In the genomic region with DNA sequence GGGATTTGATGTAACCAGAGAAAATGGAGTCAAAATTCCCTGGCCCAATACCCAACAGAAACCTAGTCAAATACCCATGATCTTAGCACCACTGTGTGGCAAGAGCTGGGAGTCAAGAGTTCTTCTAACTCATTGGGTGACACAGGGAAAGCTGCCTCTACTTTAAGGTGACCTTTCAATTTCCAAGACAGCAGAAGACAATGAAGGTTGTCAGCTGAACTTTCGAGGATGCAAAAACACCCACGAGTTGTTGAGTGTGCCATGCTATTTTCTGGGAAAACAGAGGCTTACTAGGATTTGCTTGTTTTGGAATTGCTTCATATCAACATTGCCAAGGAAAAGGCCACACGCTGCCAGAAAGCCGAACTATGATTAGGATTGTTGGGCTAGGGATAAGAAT, we compare ENCODE assay signal across 15 cellular contexts.
DNase-seq lines count a peak whose midpoint lies in the region; ATAC-seq and TF ChIP-seq lines count a peak whose summit lies in the region.
"Had no signal": no experiment of that assay in that cellular context is flagged by ENCODE, and none has a peak within 500 bp of the region (broad histone marks: within the 10 kb centered on the region; RNA-seq: fewer than 3 reads in every experiment).

No MANE protein-coding gene starts in this region.

- intact Hi-C loops in dorsolateral prefrontal cortex (cut with DNase I) (loop anchor here (2.0 to 5.0 kb wide), 2 partner anchors 45 to 112 kb away; no protein-coding TSS in a partner anchor), tibial artery (cut with DNase I; ENCODE audit: low total_unique reads) (no loop called here)

- H2AFZ ChIP-seq in SK-N-SH (ENCODE audit: low read depth), result no peak overlapping the region

- H3K4me1 Mint-ChIP-seq in activated CD4-positive, alpha-beta memory T cell treated with anti-CD3 and anti-CD28 coated beads, Interleukin-2, amount 10 ng/mL, durations not matched to agents 7 days and 5 days, result no peaks in the 10 kb centered on the region

- CTCF ChIA-PET in SK-N-SH (lab: Yijun Ruan, JAX), result interaction anchor here (1.0 to 2.2 kb wide), 2 partner anchors 30 to 112 kb away, joined by 4 to 11 read pairs; no protein-coding TSS in a partner anchor
- CTCF ChIA-PET in activated CD4-positive, alpha-beta memory T cell treated with anti-CD3 and anti-CD28 coated beads, Interleukin-2, amount 10 ng/mL, durations not matched to agents 7 days and 5 days (lab: Charles Lee), result no interaction called here

- no peaks in the 10 kb centered on the region for H4K20me1 ChIP-seq in SK-N-SH (ENCODE audit: insufficient read depth)

- TF ChIP-seq CTCF in SK-N-SH (IDR thresholded peaks at IDR 0.05) (no peak), dorsolateral prefrontal cortex (IDR thresholded peaks at IDR 0.05 in 54 of 56, conservative IDR thresholded peaks at IDR 0.05 in 2 of 56; ENCODE audit: low read depth in 1 of 56, partially characterized antibody in 56 of 56) (peak in 53 of 56 donors; percentile 22 to 75 (median 49)), tibial artery (IDR thresholded peaks at IDR 0.05) (no peak), foreskin fibroblast (IDR thresholded peaks at IDR 0.05; ENCODE audit: low read depth, low read length) (no peak)

- no peak overlapping the region for H3K27ac Mint-ChIP-seq in activated CD4-positive, alpha-beta memory T cell treated with anti-CD3 and anti-CD28 coated beads, Interleukin-2, amount 10 ng/mL, durations not matched to agents 7 days and 5 days
- H3K27ac Mint-ChIP-seq: nephron had no signal

- no peaks in the 10 kb centered on the region for H3K79me2 ChIP-seq in SK-N-SH (ENCODE audit: insufficient read depth)

- H3K4me1 ChIP-seq in SK-N-SH (ENCODE audit: control insufficient read depth in 1 of 2, insufficient read depth in 2 of 2, low read depth in 1 of 2, low read length in 1 of 2), result peaks cover 0 to 4% of the 10 kb centered on the region in 2 experiments; a peak in 1 of 4 replicates
- peaks cover 0 to 18% (median 13%) of the 10 kb centered on the region in 4 donors for H3K4me1 ChIP-seq in tibial artery

- H3K9ac ChIP-seq in SK-N-SH, result no peak overlapping the region

- no peak overlapping the region for H3K4me3 ChIP-seq in SK-N-SH (ENCODE audit: low read depth in 2 of 2, low read length in 1 of 2)
- no peak overlapping the region for H3K4me3 ChIP-seq in dorsolateral prefrontal cortex
- H3K4me3 ChIP-seq in tibial artery, result no peak overlapping the region
- H3K4me3 ChIP-seq in foreskin fibroblast (ENCODE audit: low read depth in 1 of 2, low read length in 2 of 2), result no peak overlapping the region
- H3K4me3 ChIP-seq: spleen had no signal

- H3K4me3 Mint-ChIP-seq in activated CD4-positive, alpha-beta memory T cell treated with anti-CD3 and anti-CD28 coated beads, Interleukin-2, amount 10 ng/mL, durations not matched to agents 7 days and 5 days, result no peak overlapping the region
- H3K4me3 Mint-ChIP-seq: nephron had no signal

- POLR2A ChIA-PET in SK-N-SH (lab: Yijun Ruan, JAX), result no interaction called here
- POLR2A ChIA-PET in activated CD4-positive, alpha-beta memory T cell treated with anti-CD3 and anti-CD28 coated beads, Interleukin-2, amount 10 ng/mL, durations not matched to agents 7 days and 5 days (lab: Charles Lee), result no interaction called here

- peak; percentile 22; the same call in 1 of the 2 replicates for TF ChIP-seq RAD21 in SK-N-SH (IDR thresholded peaks at IDR 0.05; ENCODE audit: low read length)

- H3K27me3 ChIP-seq in SK-N-SH (ENCODE audit: insufficient read depth) (no peaks in the 10 kb centered on the region), dorsolateral prefrontal cortex (no peaks in the 10 kb centered on the region), tibial artery (peaks cover 0 to 19% of the 10 kb centered on the region in 2 donors)

- peaks cover 3% of the 10 kb centered on the region for H3K27me3 Mint-ChIP-seq in activated CD4-positive, alpha-beta memory T cell treated with anti-CD3 and anti-CD28 coated beads, Interleukin-2, amount 10 ng/mL, durations not matched to agents 7 days and 5 days

- no peak for TF ChIP-seq EP300 in SK-N-SH (IDR thresholded peaks at IDR 0.05; ENCODE audit: borderline replicate concordance in 1 of 2, low read depth in 1 of 2, low read length in 1 of 2)

- no peaks in the 10 kb centered on the region for H3K9me3 Mint-ChIP-seq in activated CD4-positive, alpha-beta memory T cell treated with anti-CD3 and anti-CD28 coated beads, Interleukin-2, amount 10 ng/mL, durations not matched to agents 7 days and 5 days
- H3K9me3 Mint-ChIP-seq: nephron had no signal

- ATAC-seq in SK-N-SH treated with all-trans-retinoic acid at 6 μM for 48 hours (no peak), left lobe of liver (peak; percentile 98)
- ATAC-seq: Panc1 had no signal

- H3K36me3 ChIP-seq in SK-N-SH (replicated peaks in 1 of 2; ENCODE audit: control insufficient read depth in 1 of 2, insufficient read depth in 2 of 2, low read length in 1 of 2) (no peaks in the 10 kb centered on the region), tibial artery (no peaks in the 10 kb centered on the region)
- H3K36me3 ChIP-seq: spleen had no signal

- no peaks in the 10 kb centered on the region for H3K9me3 ChIP-seq in SK-N-SH
- no peaks in the 10 kb centered on the region for H3K9me3 ChIP-seq in tibial artery
- H3K9me3 ChIP-seq: spleen had no signal

- H3K4me2 ChIP-seq in SK-N-SH, result no peak overlapping the region

- DNase-seq in SK-N-SH (no peak), dorsolateral prefrontal cortex (peak in 1 of 10 donors; percentile 48), left lobe of liver (ENCODE audit: low spot score) (peak; percentile 65), tibial artery (peak; percentile 47 to 66), foreskin fibroblast (no peak), cortex of kidney (lab: John Stamatoyannopoulos, UW) (no peak)
- DNase-seq in activated CD4-positive, alpha-beta memory T cell treated with anti-CD3 and anti-CD28 coated beads, Interleukin-2, amount 10 ng/mL, durations not matched to agents 7 days and 5 days, result no peak
- DNase-seq: amniotic stem cell, DMS153, H7, NCI-H2107, spleen had no signal

- no peaks in the 10 kb centered on the region for H3K36me3 Mint-ChIP-seq in activated CD4-positive, alpha-beta memory T cell treated with anti-CD3 and anti-CD28 coated beads, Interleukin-2, amount 10 ng/mL, durations not matched to agents 7 days and 5 days (ENCODE audit: low read depth)

- 20% methylated on average over 4 of the region's 4 CpGs for WGBS in SK-N-SH (ENCODE audit: low lambda C conversion rate)

- H3K9me2 ChIP-seq in SK-N-SH, result no peaks in the 10 kb centered on the region

- H3K27ac ChIP-seq in SK-N-SH (ENCODE audit: low read depth in 2 of 2, low read length in 1 of 2) (no peak overlapping the region), dorsolateral prefrontal cortex (peak overlapping the region in 9 of 59 donors; percentile 3 to 51 (median 27)), tibial artery (no peak overlapping the region)
- H3K27ac ChIP-seq: spleen had no signal

- H3F3A ChIP-seq in SK-N-SH (replicated peaks; ENCODE audit: insufficient read depth), result no peaks in the 10 kb centered on the region

TF ChIP-seq in SK-N-SH, 30 proteins besides CTCF, POLR2A, EP300 and RAD21:
- TF ChIP-seq CHD2 (IDR thresholded peaks at IDR 0.05; ENCODE audit: low read length, partially characterized antibody) (no peak), SIN3A (IDR thresholded peaks at IDR 0.05; ENCODE audit: borderline replicate concordance, low read depth, low read length) (no peak), RFX5 (IDR thresholded peaks at IDR 0.05; ENCODE audit: low read length) (no peak), EZH2phosphoT487 (IDR thresholded peaks at IDR 0.05; ENCODE audit: borderline replicate concordance, low read depth) (no peak), TAF1 (IDR thresholded peaks at IDR 0.05; ENCODE audit: borderline replicate concordance, low read depth, low read length) (no peak), USF2 (IDR thresholded peaks at IDR 0.05; ENCODE audit: borderline replicate concordance, low read depth, low read length) (no peak), FOXM1 (IDR thresholded peaks at IDR 0.05; ENCODE audit: low read depth) (no peak)
- TF ChIP-seq, protein P1, sequence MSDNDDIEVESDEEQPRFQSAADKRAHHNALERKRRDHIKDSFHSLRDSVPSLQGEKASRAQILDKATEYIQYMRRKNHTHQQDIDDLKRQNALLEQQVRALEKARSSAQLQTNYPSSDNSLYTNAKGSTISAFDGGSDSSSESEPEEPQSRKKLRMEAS (IDR thresholded peaks at IDR 0.05; ENCODE audit: low read depth), result no peak

TF ChIP-seq in SK-N-SH treated with all-trans-retinoic acid at 6 μM for 48 hours, 23 proteins besides CTCF, POLR2A, EP300 and RAD21:
- TF ChIP-seq GLIS3 (CRISPR knock-in tag; IDR thresholded peaks at IDR 0.05), result no peak
- TF ChIP-seq CSRNP3 (CRISPR knock-in tag; IDR thresholded peaks at IDR 0.05), result no peak
- TF ChIP-seq CREB5 (CRISPR knock-in tag; IDR thresholded peaks at IDR 0.05; ENCODE audit: low read depth), result no peak
- no peak for TF ChIP-seq SNAI2 (CRISPR knock-in tag; IDR thresholded peaks at IDR 0.05)
- no peak for TF ChIP-seq CSDC2 (CRISPR knock-in tag; IDR thresholded peaks at IDR 0.05)

Comparison
In these comparisons a context has a peak if more than half of its experiments do, and no peak if none do; other contexts are left out.
1. DNase-seq: peak in left lobe of liver (single experiment) and tibial artery (2 of 2); none in SK-N-SH (single experiment), foreskin fibroblast (0 of 2), activated CD4-positive, alpha-beta memory T cell treated with anti-CD3 and anti-CD28 coated beads, Interleukin-2, amount 10 ng/mL, durations not matched to agents 7 days and 5 days (single experiment) and cortex of kidney (single experiment).
2. CTCF ChIP-seq: peak in dorsolateral prefrontal cortex (53 of 56); none in SK-N-SH (single experiment), tibial artery (0 of 2) and foreskin fibroblast (single experiment).